11 cellular contexts compared by ENCODE assay signal in genomic region chr7:8751557-8752231, GRCh38.
"Had no signal": no experiment of that assay in that cellular context is flagged by ENCODE, and none has a peak within 500 bp of the region (broad histone marks: within the 10 kb centered on the region; RNA-seq: fewer than 3 reads in every experiment).

No MANE protein-coding gene starts in this region.

- H3K36me3 ChIP-seq: suprapubic skin, upper lobe of left lung had no signal

- H3K4me1 ChIP-seq: suprapubic skin, upper lobe of left lung had no signal

- H3K9me3 ChIP-seq: suprapubic skin, upper lobe of left lung had no signal

- ATAC-seq: activated CD4-positive, CD25-positive, alpha-beta regulatory T cell treated with anti-CD3 and anti-CD28 coated beads, Interleukin-2, amount 50 U/mL, for 24 hours; sciatic nerve had no signal

- DNase-seq: activated CD4-positive, alpha-beta T cell treated with anti-CD3 and anti-CD28 coated beads, Interleukin-2, amount 50 U/mL, for 4 hours; activated T-cell treated with anti-CD3 and anti-CD28 coated beads, Interleukin-2, amount 50 U/mL, for 1 hour; cerebellar nuclear complex; dermis blood vessel endothelial cell; hippocampal formation; stimulated activated CD4-positive, alpha-beta T cell treated with anti-CD3 and anti-CD28 coated beads, Interleukin-2, amount 100 ng/mL, for 24 hours; stimulated activated naive CD4-positive, alpha-beta T cell treated with Interleukin-2 at 50 U/mL for 16 hours; upper lobe of left lung had no signal

- H3K4me3 ChIP-seq: suprapubic skin, upper lobe of left lung had no signal
